ENCODE assay signal across 8 cellular contexts in genomic region chr14:106698635-106699267, GRCh38.
DNase-seq lines count a peak whose midpoint lies in the region; ATAC-seq lines count a peak whose summit lies in the region.
"Not testable (repeated sequence)": the region's sequence is repeated elsewhere in the genome, so short reads cannot be mapped to it uniquely, and the experiment has no call there.

No MANE protein-coding gene starts in this region.

- H3K4me1 Mint-ChIP-seq in activated CD4-positive, alpha-beta T cell treated with anti-CD3 and anti-CD28 coated beads, Interleukin-2, amount 10 ng/mL, durations not matched to agents 24 days and 14 days = not testable (repeated sequence)
- H3K4me1 Mint-ChIP-seq in central memory CD8-positive, alpha-beta T cell = peaks cover 25% of the 10 kb centered on the region

- in situ Hi-C loops in KBM-7 (cut with MboI; ENCODE audit: low pct_unique_long_range_greater_than_20kb, low sequenced_read_pairs) = not testable (repeated sequence)

- not testable (repeated sequence) for H3K27ac Mint-ChIP-seq in activated CD4-positive, alpha-beta T cell treated with anti-CD3 and anti-CD28 coated beads, Interleukin-2, amount 10 ng/mL, durations not matched to agents 24 days and 14 days
- H3K27ac Mint-ChIP-seq in central memory CD8-positive, alpha-beta T cell (ENCODE audit: low read depth) = peak overlapping the region; percentile 44

- not testable (repeated sequence) for H3K4me3 Mint-ChIP-seq in activated CD4-positive, alpha-beta T cell treated with anti-CD3 and anti-CD28 coated beads, Interleukin-2, amount 10 ng/mL, durations not matched to agents 24 days and 14 days
- H3K4me3 Mint-ChIP-seq in central memory CD8-positive, alpha-beta T cell = peak overlapping the region; percentile 48

- H3K27me3 Mint-ChIP-seq in activated CD4-positive, alpha-beta T cell treated with anti-CD3 and anti-CD28 coated beads, Interleukin-2, amount 10 ng/mL, durations not matched to agents 24 days and 14 days = peaks cover 14% of the 10 kb centered on the region
- H3K27me3 Mint-ChIP-seq in central memory CD8-positive, alpha-beta T cell = not testable (repeated sequence)

- DNase-seq in CD1c-positive myeloid dendritic cell (ENCODE audit: extremely low spot score) = peak; percentile 8
- peak; percentile 63 for DNase-seq in KBM-7
- peak; percentile 42 for DNase-seq in NOMO-1 treated with DMSO at 0.1 percent for 48 hours (lab: John Stamatoyannopoulos, UW; ENCODE audit: unreplicated experiment)
- peak; percentile 41 for DNase-seq in activated CD4-positive, alpha-beta T cell treated with anti-CD3 and anti-CD28 coated beads, Interleukin-2, amount 10 ng/mL, durations not matched to agents 24 days and 14 days
- peak in 1 of 2 donors; percentile 30 for DNase-seq in central memory CD8-positive, alpha-beta T cell (ENCODE audit: low spot score in 2 of 2)
- peak; percentile 41 for DNase-seq in pons (ENCODE audit: low spot score)

- intact Hi-C loops in activated CD4-positive, alpha-beta T cell treated with anti-CD3 and anti-CD28 coated beads, Interleukin-2, amount 10 ng/mL, durations not matched to agents 24 days and 14 days (cut with micrococcal nuclease) = not testable (repeated sequence)

- H3K36me3 Mint-ChIP-seq in activated CD4-positive, alpha-beta T cell treated with anti-CD3 and anti-CD28 coated beads, Interleukin-2, amount 10 ng/mL, durations not matched to agents 24 days and 14 days (ENCODE audit: low read depth); central memory CD8-positive, alpha-beta T cell (ENCODE audit: insufficient read depth): not testable (repeated sequence)

- ATAC-seq in GM18502 (IDR thresholded peaks at IDR 0.05; ENCODE audit: poor library complexity, unreplicated experiment) (peak; percentile 73), HG02642 (IDR thresholded peaks at IDR 0.05; ENCODE audit: poor library complexity, unreplicated experiment) (peak; percentile 50)
- peak; percentile 92 for ATAC-seq in central memory CD8-positive, alpha-beta T cell (replicated peaks; ENCODE audit: extremely low read depth, poor library complexity, severe bottlenecking)

- H3K9me3 Mint-ChIP-seq in activated CD4-positive, alpha-beta T cell treated with anti-CD3 and anti-CD28 coated beads, Interleukin-2, amount 10 ng/mL, durations not matched to agents 24 days and 14 days; central memory CD8-positive, alpha-beta T cell: not testable (repeated sequence)
